In genomic region chr1:159749630-159750029, GRCh38 we compare ENCODE assay signal across 32 cellular contexts. TPM values are rescaled to one million over a fixed set of nuclear protein-coding genes. Genes with fewer than 3 reads are reported as not detected.
DNase-seq lines count a peak whose midpoint lies in the region; ATAC-seq, FAIRE-seq and TF ChIP-seq lines count a peak whose summit lies in the region.
"Had no signal": no experiment of that assay in that cellular context is flagged by ENCODE, and none has a peak within 500 bp of the region (broad histone marks: within the 10 kb centered on the region; RNA-seq: fewer than 3 reads in every experiment).

No MANE protein-coding gene starts in this region.

- WGBS in mammary epithelial cell (ENCODE audit: low coverage, missing lambda C conversion rate): 86% methylated on average over 2 of the region's 2 CpGs
- 15% methylated on average over 2 of the region's 2 CpGs for WGBS in A549 (ENCODE audit: missing lambda C conversion rate)
- WGBS in IMR-90 (ENCODE audit: extremely low coverage in 2 of 2, insufficient read length in 1 of 2), 2 experiments: no CpG with 5 or more reads among the region's 2 CpGs
- 3% methylated on average over 2 of the region's 2 CpGs for WGBS in K562 (ENCODE audit: insufficient coverage, low coverage, missing lambda C conversion rate)

- no peak overlapping the region for H3K18ac ChIP-seq in IMR-90 (ENCODE audit: low read depth, low read length)

- H3K4me1 ChIP-seq in mammary epithelial cell (ENCODE audit: insufficient read depth, low read length): no peaks in the 10 kb centered on the region
- H3K4me1 ChIP-seq in A549: peaks cover 11% of the 10 kb centered on the region
- no peaks in the 10 kb centered on the region for H3K4me1 ChIP-seq in IMR-90 (ENCODE audit: control insufficient read depth, insufficient read depth, low read length)
- no peaks in the 10 kb centered on the region for H3K4me1 ChIP-seq in K562 (replicated peaks in 1 of 2; ENCODE audit: control insufficient read depth in 2 of 2, insufficient read depth in 2 of 2, low read length in 2 of 2)
- H3K4me1 ChIP-seq: BE2C, BLaER1 had no signal

- no peak overlapping the region for H2BK120ac ChIP-seq in IMR-90 (ENCODE audit: low read depth, low read length)

- H3K9me1 ChIP-seq in IMR-90 (ENCODE audit: insufficient read depth, low read length) (no peaks in the 10 kb centered on the region), K562 (ENCODE audit: control insufficient read depth, insufficient read depth, low read length) (no peaks in the 10 kb centered on the region)

- H3K36me3 Mint-ChIP-seq in MCF 10A (ENCODE audit: insufficient read depth, unreplicated experiment): peaks cover 5% of the 10 kb centered on the region
- H3K36me3 Mint-ChIP-seq: CD14-positive monocyte; CD4-positive, alpha-beta memory T cell; CD4-positive, CD25-positive, alpha-beta regulatory T cell; CD8-positive, alpha-beta memory T cell had no signal

- H3K27me3 ChIP-seq in mammary epithelial cell (ENCODE audit: insufficient read depth, low read length) (peaks cover 2% of the 10 kb centered on the region), IMR-90 (ENCODE audit: control insufficient read depth, insufficient read depth, low read length) (no peaks in the 10 kb centered on the region), K562 (ENCODE audit: control insufficient read depth in 2 of 2, insufficient read depth in 2 of 2, low read length in 2 of 2) (no peaks in the 10 kb centered on the region; a peak in 1 of 5 replicates)
- H3K27me3 ChIP-seq: BE2C, BLaER1 had no signal

- H3K23ac ChIP-seq in IMR-90 (ENCODE audit: low read depth, low read length): no peak overlapping the region

- H3K4me3 Mint-ChIP-seq in MCF 10A (ENCODE audit: unreplicated experiment): no peak overlapping the region
- H3K4me3 Mint-ChIP-seq: CD14-positive monocyte; CD4-positive, alpha-beta memory T cell; CD4-positive, CD25-positive, alpha-beta regulatory T cell; CD8-positive, alpha-beta memory T cell had no signal

- H3K9ac ChIP-seq in mammary epithelial cell (ENCODE audit: insufficient read depth, low read length) (no peak overlapping the region), IMR-90 (ENCODE audit: low read depth, low read length) (no peak overlapping the region), K562 (ENCODE audit: insufficient read depth in 1 of 2, low read depth in 2 of 2, low read length in 2 of 2) (no peak overlapping the region)
- H3K9ac ChIP-seq: BLaER1 had no signal

- H3K36me3 ChIP-seq in mammary epithelial cell (ENCODE audit: insufficient read depth, low read length) (no peaks in the 10 kb centered on the region), IMR-90 (ENCODE audit: control insufficient read depth, insufficient read depth, low read length) (no peaks in the 10 kb centered on the region), K562 (ENCODE audit: control insufficient read depth, insufficient read depth, low read length) (no peaks in the 10 kb centered on the region)
- H3K36me3 ChIP-seq: BE2C, BLaER1 had no signal

- H3K4me3 ChIP-seq in mammary epithelial cell (replicated peaks in 1 of 3; ENCODE audit: insufficient read depth in 1 of 3, low read depth in 2 of 3, low read length in 3 of 3) (no peak overlapping the region), A549 (no peak overlapping the region), IMR-90 (ENCODE audit: insufficient read depth, low read depth, low read length) (no peak overlapping the region), K562 (no peak overlapping the region)
- H3K4me3 ChIP-seq: BLaER1 had no signal

- H2AFZ ChIP-seq in mammary epithelial cell (ENCODE audit: low read depth, low read length): no peak overlapping the region
- H2AFZ ChIP-seq in IMR-90 (replicated peaks; ENCODE audit: low read length, poor library complexity): no peak overlapping the region
- H2AFZ ChIP-seq in K562 (ENCODE audit: low read depth, low read length): no peak overlapping the region

- no peaks in the 10 kb centered on the region for H3K9me3 Mint-ChIP-seq in MCF 10A (ENCODE audit: unreplicated experiment)
- H3K9me3 Mint-ChIP-seq: CD4-positive, alpha-beta memory T cell; CD8-positive, alpha-beta memory T cell had no signal

- no peak overlapping the region for H3K4ac ChIP-seq in IMR-90 (ENCODE audit: low read depth, low read length)

- no peak overlapping the region for H2BK5ac ChIP-seq in IMR-90 (ENCODE audit: low read depth, low read length, poor library complexity, severe bottlenecking)

- POLR2A ChIA-PET in MCF 10A (lab: Yijun Ruan, JAX): no interaction called here
- POLR2A ChIA-PET in A549 (lab: Yijun Ruan, JAX): no interaction called here
- POLR2A ChIA-PET in IMR-90 (lab: Charles Lee; ENCODE audit: unreplicated experiment): no interaction called here
- POLR2A ChIA-PET in K562 (lab: Yijun Ruan, JAX): no interaction called here

- peaks cover 31% of the 10 kb centered on the region for H3K4me1 Mint-ChIP-seq in MCF 10A (ENCODE audit: insufficient read depth, unreplicated experiment)
- H3K4me1 Mint-ChIP-seq: CD4-positive, alpha-beta memory T cell; CD8-positive, alpha-beta memory T cell had no signal

- FAIRE-seq in A549 (lab: Jason Lieb, UNC) (no peak), K562 (lab: Jason Lieb, UNC) (no peak)
- FAIRE-seq: GM12891, GM19239 had no signal

- H4K91ac ChIP-seq in IMR-90 (ENCODE audit: insufficient read depth, low read depth, low read length): no peak overlapping the region

- no peak overlapping the region for H2AK5ac ChIP-seq in IMR-90 (ENCODE audit: low read depth, low read length)

- TF ChIP-seq POLR2A in A549 (IDR thresholded peaks at IDR 0.05; ENCODE audit: low read length) (no peak), IMR-90 (IDR thresholded peaks at IDR 0.05; ENCODE audit: low read depth, low read length) (no peak), K562 (conservative IDR thresholded peaks at IDR 0.05) (no peak)

- CTCF ChIA-PET in MCF 10A (lab: Yijun Ruan, JAX) (interaction anchor here (0.8 to 2.0 kb wide), 4 partner anchors 26 to 539 kb away, joined by 3 to 8 read pairs (median 6); no protein-coding TSS in a partner anchor), mammary epithelial cell (lab: Charles Lee; ENCODE audit: low non-redundant PET) (no interaction called here), A549 (lab: Yijun Ruan, JAX) (no interaction called here), IMR-90 (lab: Yijun Ruan, JAX) (no interaction called here), K562 (lab: Yijun Ruan, JAX; ENCODE audit: low intra/inter-chr PET ratio) (no interaction called here)

- no peak for TF ChIP-seq EP300 in A549 (IDR thresholded peaks at IDR 0.05)
- no peak for TF ChIP-seq EP300 in K562 (IDR thresholded peaks at IDR 0.05; ENCODE audit: low read length)

- in situ Hi-C loops in mammary epithelial cell (cut with MboI; ENCODE audit: low sequenced_read_pairs in 2 of 2) (loop anchor here in 1 of 2 donors (25.0 kb wide), 1 partner anchor 112 kb away; no protein-coding TSS in a partner anchor), IMR-90 (cut with MboI; ENCODE audit: low sequenced_read_pairs) (no loop called here), K562 (cut with MboI) (no loop called here)

- BruUV-seq in MCF 10A (replicated peaks; lab: Mats Ljungman, UMichigan) (no TSS peak), mammary epithelial cell (replicated peaks; lab: Mats Ljungman, UMichigan) (no TSS peak), IMR-90 (replicated peaks; lab: Mats Ljungman, UMichigan) (no TSS peak), K562 (replicated peaks; lab: Mats Ljungman, UMichigan) (no TSS peak)

- intact Hi-C loops in MCF 10A (cut with micrococcal nuclease) (loop anchor here (10.0 kb wide), 1 partner anchor 255 kb away; no protein-coding TSS in a partner anchor), mammary epithelial cell (cut with micrococcal nuclease) (no loop called here), IMR-90 (cut with micrococcal nuclease) (no loop called here), K562 (cut with micrococcal nuclease) (no loop called here), posterior vena cava (cut with DNase I) (no loop called here)

- H2BK15ac ChIP-seq in IMR-90 (ENCODE audit: low read depth, low read length): no peak overlapping the region

- dilution Hi-C loops in mammary epithelial cell (cut with HindIII; ENCODE audit: low sequenced_read_pairs) (no loop called here), IMR-90 (cut with HindIII; ENCODE audit: low sequenced_read_pairs, unreplicated experiment) (no loop called here)

- no peak overlapping the region for H3K4me2 ChIP-seq in mammary epithelial cell (ENCODE audit: insufficient read depth, low read depth, low read length)
- no peak overlapping the region for H3K4me2 ChIP-seq in A549
- H3K4me2 ChIP-seq in IMR-90 (ENCODE audit: low read depth, low read length): no peak overlapping the region
- no peak overlapping the region for H3K4me2 ChIP-seq in K562 (ENCODE audit: insufficient read depth, low read length)
- H3K4me2 ChIP-seq: BLaER1 had no signal

- no peak overlapping the region for H4K5ac ChIP-seq in IMR-90 (ENCODE audit: low read depth, low read length)

- no peak overlapping the region for H3K14ac ChIP-seq in IMR-90 (replicated peaks; ENCODE audit: low read depth, low read length)

- H3K27ac Mint-ChIP-seq in MCF 10A (ENCODE audit: low read depth, unreplicated experiment): peak overlapping the region; percentile 57
- H3K27ac Mint-ChIP-seq: CD14-positive monocyte; CD4-positive, alpha-beta memory T cell; CD4-positive, CD25-positive, alpha-beta regulatory T cell had no signal

- no peaks in the 10 kb centered on the region for H3K27me3 Mint-ChIP-seq in MCF 10A (ENCODE audit: insufficient read depth, unreplicated experiment)

- no peaks in the 10 kb centered on the region for H3K9me3 ChIP-seq in mammary epithelial cell (replicated peaks; ENCODE audit: insufficient read depth, low read length)
- H3K9me3 ChIP-seq in A549: no peaks in the 10 kb centered on the region
- no peaks in the 10 kb centered on the region for H3K9me3 ChIP-seq in IMR-90 (ENCODE audit: control insufficient read depth, insufficient read depth, low read length)
- no peaks in the 10 kb centered on the region for H3K9me3 ChIP-seq in K562 (replicated peaks; ENCODE audit: control insufficient read depth, insufficient read depth, low read depth, low read length)
- H3K9me3 ChIP-seq: BE2C, BLaER1 had no signal

- no peak overlapping the region for H3K56ac ChIP-seq in IMR-90 (ENCODE audit: extremely low read depth, insufficient read depth, low read length)

- ATAC-seq in A549: no peak
- no peak for ATAC-seq in IMR-90 (ENCODE audit: low read depth)
- ATAC-seq in K562: no peak

- H3K79me1 ChIP-seq in IMR-90 (ENCODE audit: low read depth in 1 of 2, low read length in 2 of 2): no peaks in the 10 kb centered on the region

- DNase-seq in MCF 10A (ENCODE audit: unreplicated experiment) (no peak), mammary epithelial cell (no peak), A549 (ENCODE audit: low read depth in 1 of 2, low spot score in 1 of 2) (no peak), IMR-90 (no peak), K562 (ENCODE audit: extremely low read depth in 1 of 4, low spot score in 3 of 4) (no peak), NCI-H2081 treated with DMSO at 0.1 percent for 48 hours (lab: John Stamatoyannopoulos, UW) (no peak), posterior vena cava (ENCODE audit: low spot score) (no peak)
- DNase-seq in stimulated activated CD4-positive, alpha-beta T cell treated with anti-CD3 and anti-CD28 coated beads, Interleukin-2, amount 100 ng/mL, for 48 hours: no peak
- DNase-seq: ACHN; BE2C; C1 segment of cervical spinal cord; CD4-positive, alpha-beta memory T cell; CD4-positive, CD25-positive, alpha-beta regulatory T cell; CD8-positive, alpha-beta memory T cell; COR-L47; DMS 273 treated with DMSO at 0.1 percent for 48 hours; DMS153; DMS53; DMS79; DND-41; EL; GDM1 had no signal

- no peak overlapping the region for H4K8ac ChIP-seq in IMR-90 (ENCODE audit: low read depth in 2 of 2, low read length in 2 of 2)

- H2AK9ac ChIP-seq in IMR-90 (replicated peaks; ENCODE audit: low read depth, low read length, poor library complexity): no peak overlapping the region

- TF ChIP-seq CTCF in MCF 10A (IDR thresholded peaks at IDR 0.05; ENCODE audit: unreplicated experiment) (no peak), mammary epithelial cell (conservative IDR thresholded peaks at IDR 0.05 in 1 of 2, IDR thresholded peaks at IDR 0.05 in 1 of 2; ENCODE audit: extremely low read depth in 1 of 2, insufficient read depth in 1 of 2, low read depth in 1 of 2, low read length in 2 of 2) (no peak), A549 (IDR thresholded peaks at IDR 0.05) (no peak), IMR-90 (conservative IDR thresholded peaks at IDR 0.05; ENCODE audit: low read depth, low read length) (no peak), K562 (IDR thresholded peaks at IDR 0.05 in 2 of 3, conservative IDR thresholded peaks at IDR 0.05 in 1 of 3; ENCODE audit: insufficient read depth in 2 of 3, low read depth in 1 of 3, low read length in 3 of 3) (no peak)

- H3K79me2 ChIP-seq in mammary epithelial cell (ENCODE audit: insufficient read depth, low read length) (no peaks in the 10 kb centered on the region), K562 (ENCODE audit: control insufficient read depth, insufficient read depth, low read length) (no peaks in the 10 kb centered on the region)

- TF ChIP-seq RAD21 in A549 (conservative IDR thresholded peaks at IDR 0.05 in 1 of 2, IDR thresholded peaks at IDR 0.05 in 1 of 2): no peak
- no peak for TF ChIP-seq RAD21 in IMR-90 (IDR thresholded peaks at IDR 0.05; ENCODE audit: low read length)
- no peak for TF ChIP-seq RAD21 in K562 (CRISPR knock-in tag; conservative IDR thresholded peaks at IDR 0.05 in 1 of 2, IDR thresholded peaks at IDR 0.05 in 1 of 2)

- H3K27ac ChIP-seq in mammary epithelial cell (ENCODE audit: insufficient read depth, low read depth, low read length): no peak overlapping the region
- no peak overlapping the region for H3K27ac ChIP-seq in A549
- no peak overlapping the region for H3K27ac ChIP-seq in IMR-90 (ENCODE audit: insufficient read depth, low read length)
- no peak overlapping the region for H3K27ac ChIP-seq in K562 (ENCODE audit: extremely low read depth, low read depth, low read length)
- H3K27ac ChIP-seq: 22Rv1, BLaER1 had no signal

- no peak overlapping the region for H2BK20ac ChIP-seq in IMR-90 (ENCODE audit: low read depth, low read length)

- H4K20me1 ChIP-seq in mammary epithelial cell (ENCODE audit: insufficient read depth, low read length): no peaks in the 10 kb centered on the region
- H4K20me1 ChIP-seq in IMR-90 (ENCODE audit: insufficient read depth, low read length): no peaks in the 10 kb centered on the region
- H4K20me1 ChIP-seq in K562 (replicated peaks; ENCODE audit: control insufficient read depth, insufficient read depth, low read length): no peaks in the 10 kb centered on the region
- H4K20me1 ChIP-seq: BLaER1 had no signal

RNA-seq across cellular contexts. Expression of gene DUSP23, which starts 31.1 kb away (rescaled TPM):
- 119 and 178 TPM in 2 replicates for total RNA-seq in MCF 10A (2022)
- 10 to 100 TPM; 32.1 to 39.5 TPM for total RNA-seq in mammary epithelial cell
- polyA plus RNA-seq in mammary epithelial cell: 44.4 TPM
- polyA minus RNA-seq in mammary epithelial cell: 14.7 TPM
- polyA plus RNA-seq in A549 (2011; rRNA removed): 32.3 and 35.2 TPM in 2 replicates
- polyA plus RNA-seq in A549 (2012; cell fraction: cytosol; rRNA removed): 101 and 116 TPM in 2 replicates
- polyA plus RNA-seq in A549 (2012; cell fraction: nucleus; rRNA removed): 57.3 and 78.1 TPM in 2 replicates
- 56.7 to 60.1 TPM (median 57.0 TPM) in 3 replicates for polyA plus RNA-seq in A549 (2017; fragmentation: RNase III; extraction: RNeasy Plus Mini Kit Qiagen cat#74134 plus additional on column Dnase treatment)
- polyA minus RNA-seq in A549 (2011; rRNA and poly(A)+ RNA removed): 10.8 and 11.5 TPM in 2 replicates
- 4.1 and 4.2 TPM in 2 replicates for total RNA-seq in IMR-90 (2012; rRNA removed)
- 12.9 and 16.2 TPM in 2 replicates for polyA plus RNA-seq in IMR-90 (2012; rRNA removed)
- polyA plus RNA-seq in IMR-90 (2012; cell fraction: cytosol; rRNA removed): 38.1 and 43.3 TPM in 2 replicates
- polyA plus RNA-seq in IMR-90 (2012; cell fraction: nucleus; rRNA removed; ENCODE audit: low replicate concordance): 5.7 and 14.2 TPM in 2 replicates
- total RNA-seq in K562 (2011; cell fraction: chromatin; rRNA removed; ENCODE audit: low replicate concordance): 1.9 and 3.7 TPM in 2 replicates
- 5.5 and 6.1 TPM in 2 replicates for total RNA-seq in K562 (2011; cell fraction: nucleolus; rRNA removed)
- total RNA-seq in K562 (2011; cell fraction: nucleoplasm; rRNA removed): 2.8 and 3.7 TPM in 2 replicates
- 31.8 and 49.6 TPM in 2 replicates for total RNA-seq in K562 (2014; rRNA removed)
- 13.2 and 13.7 TPM in 2 replicates for total RNA-seq in K562 (2014; rRNA removed; fragmentation: Illumina TruSeq; extraction: Trizol)
- total RNA-seq in K562 (2015; rRNA removed; fragmentation: Illumina TruSeq; extraction: Trizol): 15.8 and 19.9 TPM in 2 replicates
- 27.7 and 31.6 TPM in 2 replicates for total RNA-seq in K562 (2021)
- polyA plus RNA-seq in K562 (2011; rRNA removed): 11.2 and 12.9 TPM in 2 replicates
- polyA plus RNA-seq in K562 (2011; cell fraction: cytosol; rRNA removed): 14.2 and 49.7 TPM in 2 replicates
- 4.7 and 9.0 TPM in 2 replicates for polyA plus RNA-seq in K562 (2011; cell fraction: nucleus; rRNA removed)
- polyA plus RNA-seq in K562 (2012): 26.5 and 33.5 TPM in 2 replicates
- 8.7 and 12.9 TPM in 2 replicates for polyA plus RNA-seq in K562 (2014; fragmentation: Illumina TruSeq; extraction: Trizol)
- polyA plus RNA-seq in K562 (2014; fragmentation: Nextera tagmentation; extraction: Ambion mirVana): 1 to 10 TPM; 1.0 to 3.0 TPM
- polyA plus RNA-seq in K562 (2014; rRNA removed): 34.8 and 36.2 TPM in 2 replicates
- 1.9 and 2.4 TPM in 2 replicates for polyA minus RNA-seq in K562 (2011; rRNA and poly(A)+ RNA removed)
- polyA minus RNA-seq in K562 (2011; cell fraction: cytosol; rRNA and poly(A)+ RNA removed): 2.6 and 4.5 TPM in 2 replicates
- polyA minus RNA-seq in K562 (2011; cell fraction: nucleus; rRNA and poly(A)+ RNA removed): 2.4 and 2.7 TPM in 2 replicates
- total RNA-seq in posterior vena cava: 10 to 100 TPM; 36.0 to 36.9 TPM

RNA-seq across cellular contexts. Expression of gene CRP, which starts 35.2 kb away (rescaled TPM):
- total RNA-seq in MCF 10A (2022) (0.26 and 0.54 TPM in 2 replicates), mammary epithelial cell (not detected), IMR-90 (2012; rRNA removed) (not detected in 2 replicates), K562 (2014; rRNA removed) (not detected in 2 replicates), K562 (2014; rRNA removed; fragmentation: Illumina TruSeq; extraction: Trizol) (not detected in 2 replicates), K562 (2015; rRNA removed; fragmentation: Illumina TruSeq; extraction: Trizol) (not detected in 2 replicates), K562 (2021) (0.69 and 0.98 TPM in 2 replicates), posterior vena cava (under 1 TPM; 0.33 to 0.65 TPM)
- polyA plus RNA-seq in mammary epithelial cell (not detected), A549 (2011; rRNA removed) (not detected in 2 replicates), A549 (2017; fragmentation: RNase III; extraction: RNeasy Plus Mini Kit Qiagen cat#74134 plus additional on column Dnase treatment) (not detected in 3 replicates), IMR-90 (2012; rRNA removed) (not detected in 2 replicates), K562 (2011; rRNA removed) (not detected in 2 replicates), K562 (2014; fragmentation: Illumina TruSeq; extraction: Trizol) (not detected in 2 replicates), K562 (2014; fragmentation: Nextera tagmentation; extraction: Ambion mirVana) (not detected), K562 (2014; rRNA removed) (not detected in 2 replicates)
- not detected for polyA minus RNA-seq in mammary epithelial cell
- not detected in 2 replicates for polyA plus RNA-seq in A549 (2012; cell fraction: cytosol; rRNA removed)
- polyA plus RNA-seq in A549 (2012; cell fraction: nucleus; rRNA removed): not detected in 2 replicates
- not detected in 2 replicates for polyA minus RNA-seq in A549 (2011; rRNA and poly(A)+ RNA removed)
- not detected in 2 replicates for polyA plus RNA-seq in IMR-90 (2012; cell fraction: cytosol; rRNA removed)
- polyA plus RNA-seq in IMR-90 (2012; cell fraction: nucleus; rRNA removed; ENCODE audit: low replicate concordance): not detected in 2 replicates
- total RNA-seq in K562 (2011; cell fraction: chromatin; rRNA removed; ENCODE audit: low replicate concordance): not detected in 2 replicates
- not detected in 2 replicates for total RNA-seq in K562 (2011; cell fraction: nucleolus; rRNA removed)
- not detected in 2 replicates for total RNA-seq in K562 (2011; cell fraction: nucleoplasm; rRNA removed)
- polyA plus RNA-seq in K562 (2011; cell fraction: cytosol; rRNA removed): not detected in 2 replicates
- not detected in 2 replicates for polyA plus RNA-seq in K562 (2011; cell fraction: nucleus; rRNA removed)
- polyA plus RNA-seq in K562 (2012): not detected in 2 replicates
- not detected in 2 replicates for polyA minus RNA-seq in K562 (2011; rRNA and poly(A)+ RNA removed)
- polyA minus RNA-seq in K562 (2011; cell fraction: cytosol; rRNA and poly(A)+ RNA removed): not detected in 2 replicates
- not detected in 2 replicates for polyA minus RNA-seq in K562 (2011; cell fraction: nucleus; rRNA and poly(A)+ RNA removed)
- total RNA-seq: A172; A673; CD4-positive, alpha-beta memory T cell; CD4-positive, CD25-positive, alpha-beta regulatory T cell; CD8-positive, alpha-beta memory T cell; Daoy; G401 had no signal
- polyA plus RNA-seq: AG04450; CD14-positive monocyte; CD4-positive, alpha-beta memory T cell; CD4-positive, CD25-positive, alpha-beta regulatory T cell; CD8-positive, alpha-beta memory T cell had no signal

RNA-seq across cellular contexts. Expression of gene FCRL6, which starts 52.5 kb away (rescaled TPM):
- total RNA-seq in MCF 10A (2022) (not detected in 2 replicates), mammary epithelial cell (not detected), IMR-90 (2012; rRNA removed) (not detected in 2 replicates), K562 (2014; rRNA removed) (not detected in 2 replicates), K562 (2014; rRNA removed; fragmentation: Illumina TruSeq; extraction: Trizol) (not detected in 2 replicates), K562 (2015; rRNA removed; fragmentation: Illumina TruSeq; extraction: Trizol) (not detected in 2 replicates), K562 (2021) (not detected in 2 replicates), posterior vena cava (under 1 TPM; 0.29 to 0.42 TPM)
- polyA plus RNA-seq in mammary epithelial cell (not detected), A549 (2011; rRNA removed) (not detected in 2 replicates), A549 (2017; fragmentation: RNase III; extraction: RNeasy Plus Mini Kit Qiagen cat#74134 plus additional on column Dnase treatment) (not detected in 3 replicates), IMR-90 (2012; rRNA removed) (not detected in 2 replicates), K562 (2011; rRNA removed) (not detected in 2 replicates), K562 (2014; fragmentation: Illumina TruSeq; extraction: Trizol) (not detected in 2 replicates), K562 (2014; fragmentation: Nextera tagmentation; extraction: Ambion mirVana) (not detected), K562 (2014; rRNA removed) (not detected in 2 replicates)
- polyA minus RNA-seq in mammary epithelial cell: not detected
- not detected in 2 replicates for polyA plus RNA-seq in A549 (2012; cell fraction: cytosol; rRNA removed)
- polyA plus RNA-seq in A549 (2012; cell fraction: nucleus; rRNA removed): 0.07 TPM in 1 of 2 replicates, not detected in the other
- polyA minus RNA-seq in A549 (2011; rRNA and poly(A)+ RNA removed): not detected in 2 replicates
- not detected in 2 replicates for polyA plus RNA-seq in IMR-90 (2012; cell fraction: cytosol; rRNA removed)
- 0.05 TPM in 1 of 2 replicates, not detected in the other for polyA plus RNA-seq in IMR-90 (2012; cell fraction: nucleus; rRNA removed; ENCODE audit: low replicate concordance)
- total RNA-seq in K562 (2011; cell fraction: chromatin; rRNA removed; ENCODE audit: low replicate concordance): not detected in 2 replicates
- total RNA-seq in K562 (2011; cell fraction: nucleolus; rRNA removed): not detected in 2 replicates
- total RNA-seq in K562 (2011; cell fraction: nucleoplasm; rRNA removed): not detected in 2 replicates
- not detected in 2 replicates for polyA plus RNA-seq in K562 (2011; cell fraction: cytosol; rRNA removed)
- polyA plus RNA-seq in K562 (2011; cell fraction: nucleus; rRNA removed): not detected in 2 replicates
- not detected in 2 replicates for polyA plus RNA-seq in K562 (2012)
- polyA minus RNA-seq in K562 (2011; rRNA and poly(A)+ RNA removed): not detected in 2 replicates
- not detected in 2 replicates for polyA minus RNA-seq in K562 (2011; cell fraction: cytosol; rRNA and poly(A)+ RNA removed)
- polyA minus RNA-seq in K562 (2011; cell fraction: nucleus; rRNA and poly(A)+ RNA removed): not detected in 2 replicates
- total RNA-seq: A172; CD4-positive, CD25-positive, alpha-beta regulatory T cell; Daoy; G401 had no signal
- polyA plus RNA-seq: AG04450 had no signal
